Comparison of ENCODE assay signal across 18 cellular contexts in the genomic region with DNA sequence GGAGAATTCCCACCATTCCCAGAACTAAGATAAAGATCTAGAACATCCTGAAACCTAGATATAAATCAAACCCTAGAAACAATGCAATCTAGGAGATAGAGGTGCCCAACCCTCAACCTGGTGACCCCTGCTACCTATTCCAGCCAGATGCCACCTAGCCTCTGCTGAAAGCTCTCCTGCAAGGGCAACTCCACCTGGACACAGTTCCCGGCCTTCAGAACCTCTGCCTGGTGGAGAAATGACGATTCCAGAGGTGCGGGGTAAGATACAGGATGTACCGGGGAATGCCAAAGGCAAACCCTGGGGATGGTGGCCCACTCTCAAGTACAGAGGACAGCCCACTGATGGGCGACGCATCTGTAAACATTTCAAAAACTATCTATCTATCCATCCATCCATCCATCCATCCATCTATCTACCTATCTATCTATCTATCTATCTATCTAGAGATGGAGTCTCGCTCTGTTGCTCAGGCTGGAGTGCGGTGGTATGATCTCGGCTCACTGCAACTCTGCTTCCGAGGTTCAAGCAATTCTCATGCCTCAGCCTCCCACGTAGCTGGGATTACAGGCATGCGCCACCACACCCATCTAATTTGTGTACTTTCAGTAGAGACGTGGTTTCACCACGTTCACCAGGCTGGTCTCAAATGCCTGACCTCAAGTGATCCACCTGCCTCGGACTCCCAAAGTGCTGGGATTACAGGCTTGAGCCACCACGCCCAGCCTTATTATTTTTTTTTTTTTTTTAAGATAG. TPM values are rescaled to one million over a fixed set of nuclear protein-coding genes. Genes with fewer than 3 reads are reported as not detected.
A peak's percentile ranks its signal among the peaks of the same experiment; 100 is the strongest.
DNase-seq lines count a peak whose midpoint lies in the region; ATAC-seq and TF ChIP-seq lines count a peak whose summit lies in the region.
"Had no signal": no experiment of that assay in that cellular context is flagged by ENCODE, and none has a peak within 500 bp of the region (broad histone marks: within the 10 kb centered on the region; RNA-seq: fewer than 3 reads in every experiment).

No MANE protein-coding gene starts in this region.

- TF ChIP-seq CTCF in upper lobe of right lung (IDR thresholded peaks at IDR 0.05) = no peak

- no peak overlapping the region for H3K4me3 ChIP-seq in upper lobe of right lung
- H3K4me3 ChIP-seq: SJSA1 had no signal

- H3K4me1 ChIP-seq in upper lobe of right lung = no peaks in the 10 kb centered on the region
- H3K4me1 ChIP-seq: SJSA1 had no signal

- H3K36me3 Mint-ChIP-seq in central memory CD8-positive, alpha-beta T cell (ENCODE audit: insufficient read depth) = peaks cover 12% of the 10 kb centered on the region

- H3K4me3 Mint-ChIP-seq in central memory CD8-positive, alpha-beta T cell = no peak overlapping the region

- no peak overlapping the region for H3K27ac ChIP-seq in upper lobe of right lung
- H3K27ac ChIP-seq: HL-60, SJSA1 had no signal

- no peaks in the 10 kb centered on the region for H3K27me3 Mint-ChIP-seq in central memory CD8-positive, alpha-beta T cell

- no peaks in the 10 kb centered on the region for H3K4me1 Mint-ChIP-seq in central memory CD8-positive, alpha-beta T cell

- H3K27ac Mint-ChIP-seq in central memory CD8-positive, alpha-beta T cell (ENCODE audit: low read depth) = peak overlapping the region; percentile 81

- no peaks in the 10 kb centered on the region for H3K27me3 ChIP-seq in upper lobe of right lung
- H3K27me3 ChIP-seq: SJSA1 had no signal

- ATAC-seq in central memory CD8-positive, alpha-beta T cell (replicated peaks; ENCODE audit: extremely low read depth, poor library complexity, severe bottlenecking) = no peak
- no peak for ATAC-seq in upper lobe of right lung
- no peak for ATAC-seq in GM21717 (IDR thresholded peaks at IDR 0.05; ENCODE audit: unreplicated experiment)

- no peaks in the 10 kb centered on the region for H3K9me3 Mint-ChIP-seq in central memory CD8-positive, alpha-beta T cell

- H3K9me3 ChIP-seq in upper lobe of right lung = no peaks in the 10 kb centered on the region
- H3K9me3 ChIP-seq: SJSA1 had no signal

- peaks cover 45% of the 10 kb centered on the region for H3K36me3 ChIP-seq in upper lobe of right lung

- intact Hi-C loops in upper lobe of right lung (cut with DNase I) = loop anchor here (10.0 kb wide), 1 partner anchor 211 kb away; no protein-coding TSS in a partner anchor

- peak; percentile 40 for DNase-seq in activated CD8-positive, alpha-beta memory T cell treated with anti-CD3 and anti-CD28 coated beads, Interleukin-2, amount 50 U/mL, for 48 hours
- no peak for DNase-seq in activated CD8-positive, alpha-beta memory T cell treated with anti-CD3 and anti-CD28 coated beads for 24 hours
- DNase-seq in central memory CD8-positive, alpha-beta T cell (ENCODE audit: low spot score in 2 of 2) = peak in 1 of 2 donors; percentile 7
- DNase-seq in mesenteric fat pad (ENCODE audit: low spot score) (peak; percentile 57), upper lobe of right lung (peak; percentile 30), NCI-H2081 treated with DMSO at 0.1 percent for 48 hours (lab: John Stamatoyannopoulos, UW) (no peak), dermis blood vessel endothelial cell (no peak)
- DNase-seq: 8988T, GDM1, GOT3, HCEC 1CT, KG1, NCI-H1436 treated with DMSO at 0.1 percent for 48 hours, NCI-H2029, NCI-H524 treated with DMSO at 0.1 percent for 48 hours had no signal

RNA-seq across cellular contexts. Expression of a gene that starts 19.0 kb away (rescaled TPM):
- total RNA-seq in mesenteric fat pad = 11.5 TPM
- total RNA-seq in upper lobe of right lung = 10.8 TPM
- total RNA-seq in dermis blood vessel endothelial cell = 14.5 and 24.1 TPM in 2 replicates

Comparison
In these comparisons a context has a peak if more than half of its experiments do, and no peak if none do; other contexts are left out.
1. DNase-seq: peak in activated CD8-positive, alpha-beta memory T cell treated with anti-CD3 and anti-CD28 coated beads, Interleukin-2, amount 50 U/mL, for 48 hours (single experiment), mesenteric fat pad (single experiment) and upper lobe of right lung (single experiment); none in activated CD8-positive, alpha-beta memory T cell treated with anti-CD3 and anti-CD28 coated beads for 24 hours (single experiment), NCI-H2081 treated with DMSO at 0.1 percent for 48 hours (single experiment) and dermis blood vessel endothelial cell (single experiment).